In the genomic region with DNA sequence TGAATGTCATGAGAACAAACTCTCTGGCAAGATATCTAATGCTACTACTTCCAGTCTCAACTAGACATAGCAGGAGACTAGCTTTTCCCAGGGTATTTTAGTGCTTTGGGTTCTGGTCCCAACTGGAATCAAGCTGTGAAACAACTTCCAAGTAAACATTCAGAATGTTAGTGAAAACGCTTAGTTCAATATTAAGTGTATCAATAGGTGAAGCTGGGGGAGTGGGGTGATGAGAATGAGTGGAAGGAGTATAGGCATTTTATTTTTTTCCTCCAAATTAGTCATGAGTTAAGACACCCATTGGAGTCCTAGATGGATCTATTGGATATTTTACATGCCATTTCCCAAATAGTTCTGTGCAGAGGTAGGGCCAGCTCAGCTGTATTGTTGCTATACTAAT, we compare ENCODE assay signal across 26 cellular contexts.
"Had no signal": no experiment of that assay in that cellular context is flagged by ENCODE, and none has a peak within 500 bp of the region (broad histone marks: within the 10 kb centered on the region; RNA-seq: fewer than 3 reads in every experiment).

No MANE protein-coding gene starts in this region.

- H3K27me3 ChIP-seq: foreskin keratinocyte, gastroesophageal sphincter, heart left ventricle, stomach, testis, tibial artery, upper lobe of left lung had no signal

- H3K27ac ChIP-seq: dorsolateral prefrontal cortex, foreskin keratinocyte, gastroesophageal sphincter, heart left ventricle, psoas muscle, stomach, testis, tibial artery, upper lobe of left lung had no signal

- H3K4me3 ChIP-seq: dorsolateral prefrontal cortex, gastroesophageal sphincter, heart left ventricle, lung, mucosa of descending colon, psoas muscle, stomach, testis, tibial artery, upper lobe of left lung had no signal

- H3K36me3 ChIP-seq: gastroesophageal sphincter, heart left ventricle, stomach, tibial artery, upper lobe of left lung had no signal

- DNase-seq: cerebellar nuclear complex; dorsolateral prefrontal cortex; effector CD4-positive, alpha-beta T cell; foreskin keratinocyte; heart left ventricle; hippocampal formation; kidney glomerular epithelial cell; mucosa of descending colon; naive B cell; nucleus accumbens; posterior cingulate gyrus; psoas muscle; stimulated activated CD4-positive, alpha-beta T cell treated with anti-CD3 and anti-CD28 coated beads, Interleukin-2, amount 100 ng/mL, for 24 hours; stimulated activated CD4-positive, alpha-beta T cell treated with anti-CD3 and anti-CD28 coated beads, Interleukin-4, amount 100 ng/mL, for 24 hours; stimulated activated naive CD4-positive, alpha-beta T cell treated with Interleukin-2 at 50 U/mL for 16 hours; stomach; testis; tibial artery; upper lobe of left lung had no signal

- ATAC-seq: esophagus mucosa; foreskin keratinocyte; gastroesophageal sphincter; heart left ventricle; left lobe of liver; mucosa of descending colon; natural killer cell treated with Interleukin-12 subunit alpha and Interleukin-12 subunit beta and Interleukin-15 and Interleukin-18, amount 100 ng/mL, for 72 hours; psoas muscle; stimulated activated effector memory CD8-positive, alpha-beta T cell treated with anti-CD3 and anti-CD28 coated beads, Interleukin-12 subunit alpha, Interleukin-12 subunit beta, amount 100 ng/mL, for 72 hours had no signal

- H3K4me1 ChIP-seq: foreskin keratinocyte, gastroesophageal sphincter, heart left ventricle, psoas muscle, stomach, testis, tibial artery, upper lobe of left lung had no signal

- FAIRE-seq: colon had no signal

- H3K9me3 ChIP-seq: gastroesophageal sphincter, mucosa of descending colon, psoas muscle, stomach, testis, tibial artery, upper lobe of left lung had no signal
